11 cellular contexts compared by ENCODE assay signal in the genomic region with DNA sequence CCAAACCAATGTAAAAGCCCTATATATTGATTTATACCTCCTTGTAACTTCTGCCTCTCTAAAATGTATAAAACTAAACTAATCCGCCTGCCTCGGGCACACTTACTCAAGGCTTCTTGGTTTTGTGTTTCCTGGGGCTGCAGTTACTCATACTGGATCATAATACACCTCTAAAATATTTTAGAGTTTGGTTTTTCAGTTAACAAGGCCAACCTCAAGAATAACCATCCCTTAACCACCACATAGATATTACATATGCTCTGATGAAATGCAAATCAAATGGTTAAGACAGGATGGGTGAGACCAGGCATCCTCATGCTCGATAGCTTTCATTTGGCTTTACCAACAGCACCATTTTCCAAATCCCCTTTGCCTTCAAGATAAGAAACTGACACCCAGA. TPM values are rescaled to one million over a fixed set of nuclear protein-coding genes. Genes with fewer than 3 reads are reported as not detected.
A peak's percentile ranks its signal among the peaks of the same experiment; 100 is the strongest.
DNase-seq lines count a peak whose midpoint lies in the region; ATAC-seq lines count a peak whose summit lies in the region.
"Had no signal": no experiment of that assay in that cellular context is flagged by ENCODE, and none has a peak within 500 bp of the region (broad histone marks: within the 10 kb centered on the region; RNA-seq: fewer than 3 reads in every experiment).

No MANE protein-coding gene starts in this region.

- H3K36me3 Mint-ChIP-seq in CD4-positive, alpha-beta memory T cell: peaks cover 58 to 73% of the 10 kb centered on the region in 2 donors

- no peaks in the 10 kb centered on the region for H3K27me3 Mint-ChIP-seq in CD4-positive, alpha-beta memory T cell

- no peak overlapping the region for H3K4me2 ChIP-seq in Karpas-422 (ENCODE audit: low read depth, low read length, poor library complexity, severe bottlenecking)

- H3K9me3 ChIP-seq in CD4-positive, alpha-beta memory T cell (ENCODE audit: control insufficient read depth in 1 of 2, low read length in 2 of 2): no peaks in the 10 kb centered on the region
- H3K9me3 ChIP-seq in KOPT-K1 (ENCODE audit: insufficient read depth, low read length, poor library complexity, severe bottlenecking): peaks cover 1% of the 10 kb centered on the region
- no peaks in the 10 kb centered on the region for H3K9me3 ChIP-seq in effector memory CD4-positive, alpha-beta T cell (ENCODE audit: control insufficient read depth, low read length)
- 0 out of 2 replicates have a peak, but pooled peaks cover 1% of the 10 kb centered on the region for H3K9me3 ChIP-seq in Karpas-422 (ENCODE audit: low read length)

- peak overlapping the region; percentile 74 to 97 (median 93) for H3K27ac Mint-ChIP-seq in CD4-positive, alpha-beta memory T cell

- H3K9me2 ChIP-seq in Karpas-422 (replicated peaks; ENCODE audit: insufficient read depth, low read length): no peaks in the 10 kb centered on the region

- H3K36me3 ChIP-seq in CD4-positive, alpha-beta memory T cell (ENCODE audit: insufficient read depth, low read length): peaks cover 12% of the 10 kb centered on the region
- peaks cover 84% of the 10 kb centered on the region for H3K36me3 ChIP-seq in KOPT-K1 (ENCODE audit: insufficient read depth, low read length)
- peaks cover 23% of the 10 kb centered on the region for H3K36me3 ChIP-seq in effector memory CD4-positive, alpha-beta T cell (ENCODE audit: control insufficient read depth, insufficient read depth, low read length)
- no peaks in the 10 kb centered on the region for H3K36me3 ChIP-seq in Karpas-422 (ENCODE audit: insufficient read depth, low read length)

- H3K79me2 ChIP-seq in Karpas-422 (ENCODE audit: low read length): no peaks in the 10 kb centered on the region

- H3K9me3 Mint-ChIP-seq in CD4-positive, alpha-beta memory T cell: peaks cover 0 to 7% (median 1%) of the 10 kb centered on the region in 8 donors

- peak; percentile 57 for ATAC-seq in GM19467 (IDR thresholded peaks at IDR 0.05; ENCODE audit: unreplicated experiment)

- no peak overlapping the region for H3K9ac ChIP-seq in Karpas-422 (ENCODE audit: low read length)

- peak overlapping the region; percentile 30 to 79 (median 63) for H3K4me3 Mint-ChIP-seq in CD4-positive, alpha-beta memory T cell

- H3K4me3 ChIP-seq in CD4-positive, alpha-beta memory T cell (ENCODE audit: low read length in 2 of 2): no peak overlapping the region
- H3K4me3 ChIP-seq in effector memory CD4-positive, alpha-beta T cell (ENCODE audit: insufficient read depth, low read depth, low read length, poor library complexity, severe bottlenecking): no peak overlapping the region
- no peak overlapping the region for H3K4me3 ChIP-seq in Karpas-422 (ENCODE audit: low read length)
- H3K4me3 ChIP-seq: lung had no signal

- CTCF ChIA-PET in CD4-positive, alpha-beta memory T cell (lab: Charles Lee; ENCODE audit: partially characterized antibody): interaction anchor here (0.9 to 4.4 kb wide), 6 partner anchors 9 to 397 kb away, joined by 3 to 30 read pairs (median 4); no protein-coding TSS in a partner anchor

- no peaks in the 10 kb centered on the region for H3K27me3 ChIP-seq in CD4-positive, alpha-beta memory T cell (ENCODE audit: insufficient read depth, low read length)
- no peaks in the 10 kb centered on the region for H3K27me3 ChIP-seq in effector memory CD4-positive, alpha-beta T cell (replicated peaks; ENCODE audit: control insufficient read depth, insufficient read depth, low read length, poor library complexity, severe bottlenecking)
- no peaks in the 10 kb centered on the region for H3K27me3 ChIP-seq in Karpas-422 (ENCODE audit: low read length)

- intact Hi-C loops in CD4-positive, alpha-beta memory T cell (cut with micrococcal nuclease): loop anchor here (2.0 to 10.0 kb wide), 2 partner anchors 13 to 47 kb away; a partner anchor contains a TSS

- H3K27ac ChIP-seq in CD4-positive, alpha-beta memory T cell (ENCODE audit: low read depth, low read length): peak overlapping the region; percentile 28
- peak overlapping the region; percentile 39 for H3K27ac ChIP-seq in KOPT-K1 (ENCODE audit: low read depth, low read length, poor library complexity, severe bottlenecking)
- peak overlapping the region; percentile 39 for H3K27ac ChIP-seq in effector memory CD4-positive, alpha-beta T cell (ENCODE audit: insufficient read depth, low read length, poor library complexity, severe bottlenecking)
- no peak overlapping the region for H3K27ac ChIP-seq in Karpas-422 (ENCODE audit: low read length)
- H3K27ac ChIP-seq: HL-60 had no signal

- no peaks in the 10 kb centered on the region for H4K20me1 ChIP-seq in Karpas-422 (ENCODE audit: insufficient read depth, low read depth, low read length)

- POLR2A ChIA-PET in CD4-positive, alpha-beta memory T cell (lab: Charles Lee; ENCODE audit: partially characterized antibody): interaction anchor here (1.0 to 13.8 kb wide), 5 partner anchors 9 to 46 kb away, joined by 4 to 308 read pairs (median 6); no protein-coding TSS in a partner anchor

- peaks cover 70% of the 10 kb centered on the region for H3K4me1 ChIP-seq in CD4-positive, alpha-beta memory T cell (ENCODE audit: insufficient read depth, low read length)
- peaks cover 32% of the 10 kb centered on the region for H3K4me1 ChIP-seq in effector memory CD4-positive, alpha-beta T cell (ENCODE audit: control insufficient read depth, insufficient read depth, low read length, poor library complexity, severe bottlenecking)
- H3K4me1 ChIP-seq in Karpas-422 (ENCODE audit: low read length): no peaks in the 10 kb centered on the region

- DNase-seq in CD4-positive, alpha-beta memory T cell: peak in 2 of 5 donors; percentile 26 to 38
- DNase-seq in effector memory CD4-positive, alpha-beta T cell: no peak
- no peak for DNase-seq in DMS79 (lab: John Stamatoyannopoulos, UW)
- no peak for DNase-seq in Karpas-422
- no peak for DNase-seq in NCI-H1105 treated with DMSO at 0.1 percent for 48 hours (lab: John Stamatoyannopoulos, UW)
- DNase-seq in GF-D8 (lab: John Stamatoyannopoulos, UW): no peak
- DNase-seq: NCI-H2107 had no signal

- peaks cover 48 to 84% (median 63%) of the 10 kb centered on the region in 4 donors for H3K4me1 Mint-ChIP-seq in CD4-positive, alpha-beta memory T cell

- H2AFZ ChIP-seq in Karpas-422 (ENCODE audit: low read length): no peak overlapping the region

RNA-seq across cellular contexts. Expression of a gene that starts 46.4 kb away (rescaled TPM):
- total RNA-seq in CD4-positive, alpha-beta memory T cell: 100 to 1,000 TPM; 143 to 150 TPM
- polyA plus RNA-seq in CD4-positive, alpha-beta memory T cell: 10 to 100 TPM; 87.2 to 91.8 TPM
- total RNA-seq in Karpas-422 (2014; rRNA removed; shearing (Covaris generic); ENCODE audit: low replicate concordance): 3.7 and 8.4 TPM in 2 replicates

Comparison
In these comparisons a context has a peak if more than half of its experiments do, and no peak if none do; other contexts are left out.
1. RNA of a gene that starts 46.4 kb away (total RNA-seq): 143 to 150 TPM in CD4-positive, alpha-beta memory T cell; 3.7 to 8.4 TPM in Karpas-422; every median in the first group is over 10 times any median in the second.